10 cellular contexts compared by ENCODE assay signal in genomic region chr3:25831578-25831977, GRCh38. TPM values are rescaled to one million over a fixed set of nuclear protein-coding genes. Genes with fewer than 3 reads are reported as not detected.
DNase-seq lines count a peak whose midpoint lies in the region; ATAC-seq, FAIRE-seq and TF ChIP-seq lines count a peak whose summit lies in the region.
"Had no signal": no experiment of that assay in that cellular context is flagged by ENCODE, and none has a peak within 500 bp of the region (broad histone marks: within the 10 kb centered on the region; RNA-seq: fewer than 3 reads in every experiment).

No MANE protein-coding gene starts in this region.

- no TSS peak for BruUV-seq in PC-3 (replicated peaks; lab: Mats Ljungman, UMichigan)

- intact Hi-C loops in PC-3 (cut with micrococcal nuclease): loop anchor here (1.0 to 5.0 kb wide), 3 partner anchors 39 to 183 kb away; partner anchors contain the start of gene OXSM

- no peak overlapping the region for H3K27ac ChIP-seq in PC-3 (ENCODE audit: low read length)
- H3K27ac ChIP-seq: right lobe of liver had no signal

- DNase-seq in AG09309 (ENCODE audit: low read depth): no peak
- peak; percentile 46 for DNase-seq in PC-3
- peak; percentile 33 for DNase-seq in fibroblast of villous mesenchyme (ENCODE audit: low read depth)
- DNase-seq in H54 (ENCODE audit: insufficient read length, low spot score): no peak
- DNase-seq in mucosa of gallbladder (ENCODE audit: low spot score): no peak
- no peak for DNase-seq in activated effector memory CD4-positive, alpha-beta T cell treated with Interleukin-2 at 50 U/mL for 16 hours
- DNase-seq: NCI-H2029, right lobe of liver had no signal

- TF ChIP-seq CTCF in AG09309 (IDR thresholded peaks at IDR 0.05; ENCODE audit: control insufficient read depth, insufficient read depth, low read depth, low read length, missing control alignments) (peak; percentile 37), PC-3 (conservative IDR thresholded peaks at IDR 0.05; ENCODE audit: low read depth, low read length) (peak; percentile 53), fibroblast of villous mesenchyme (IDR thresholded peaks at IDR 0.05; ENCODE audit: insufficient read depth, low read depth, low read length) (peak; percentile 38)

- CTCF ChIA-PET in PC-3 (lab: Charles Lee): interaction anchor here (1.0 to 1.5 kb wide), 3 partner anchors 23 to 184 kb away, joined by 3 to 7 read pairs (median 4); no protein-coding TSS in a partner anchor

- no peak overlapping the region for H2AFZ ChIP-seq in PC-3 (ENCODE audit: low read length)

- H3K9me3 ChIP-seq in PC-3 (ENCODE audit: low read length): no peaks in the 10 kb centered on the region
- H3K9me3 ChIP-seq: right lobe of liver had no signal

- no peak for FAIRE-seq in H54 (lab: Jason Lieb, UNC)

- no peaks in the 10 kb centered on the region for H3K4me1 ChIP-seq in PC-3 (ENCODE audit: insufficient read depth, low read length)
- H3K4me1 ChIP-seq: right lobe of liver had no signal

- POLR2A ChIA-PET in PC-3 (lab: Charles Lee; ENCODE audit: unreplicated experiment): interaction anchor here (0.7 kb wide), 1 partner anchor 170 kb away, joined by 6 read pairs; no protein-coding TSS in a partner anchor

- no peaks in the 10 kb centered on the region for H4K20me1 ChIP-seq in PC-3 (ENCODE audit: low read length)

- no peak overlapping the region for H3K4me3 ChIP-seq in AG09309 (ENCODE audit: control insufficient read depth, low read depth, low read length)
- H3K4me3 ChIP-seq in PC-3 (ENCODE audit: low read length): no peak overlapping the region
- no peak overlapping the region for H3K4me3 ChIP-seq in fibroblast of villous mesenchyme (ENCODE audit: low read depth, low read length)
- H3K4me3 ChIP-seq: right lobe of liver had no signal

- no peaks in the 10 kb centered on the region for H3K9me2 ChIP-seq in PC-3 (replicated peaks; ENCODE audit: low read length)

- TF ChIP-seq POLR2A in H54 (IDR thresholded peaks at IDR 0.05; ENCODE audit: low read depth, low read length): no peak

- ATAC-seq in GM21576 (IDR thresholded peaks at IDR 0.05; ENCODE audit: unreplicated experiment) (peak; percentile 42), PC-3 (peak; percentile 94), HG03280 (IDR thresholded peaks at IDR 0.05; ENCODE audit: unreplicated experiment) (no peak)

- no peaks in the 10 kb centered on the region for H3K79me2 ChIP-seq in PC-3 (ENCODE audit: low read length)

- H3K9ac ChIP-seq in PC-3 (ENCODE audit: low read length): no peak overlapping the region

- H3K27me3 ChIP-seq in PC-3 (ENCODE audit: low read length): no peaks in the 10 kb centered on the region; the same call in 1 of the 2 replicates
- H3K27me3 ChIP-seq: right lobe of liver had no signal

- no peaks in the 10 kb centered on the region for H3K36me3 ChIP-seq in PC-3 (ENCODE audit: low read depth, low read length)
- H3K36me3 ChIP-seq: right lobe of liver had no signal

- no peak overlapping the region for H3K4me2 ChIP-seq in PC-3 (ENCODE audit: low read length)

- H3F3A ChIP-seq in PC-3 (ENCODE audit: low read length, unreplicated experiment): no peaks in the 10 kb centered on the region

RNA-seq across cellular contexts. Expression of gene OXSM, which starts 41.7 kb away (rescaled TPM):
- total RNA-seq in PC-3 (2014; rRNA removed) (13.7 and 21.4 TPM in 2 replicates), fibroblast of villous mesenchyme (8.2 and 8.4 TPM in 2 replicates), mucosa of gallbladder (12.7 TPM)

RNA-seq across cellular contexts. Expression of gene NGLY1, which starts 48.3 kb away (rescaled TPM):
- total RNA-seq in PC-3 (2014; rRNA removed): 47.7 and 49.4 TPM in 2 replicates
- 20.9 and 36.3 TPM in 2 replicates for total RNA-seq in fibroblast of villous mesenchyme
- 33.3 TPM for total RNA-seq in mucosa of gallbladder

Comparison
In these comparisons a context has a peak if more than half of its experiments do, and no peak if none do; other contexts are left out.
1. DNase-seq: peak in PC-3 (single experiment) and fibroblast of villous mesenchyme (single experiment); none in AG09309 (single experiment), H54 (single experiment), mucosa of gallbladder (single experiment) and activated effector memory CD4-positive, alpha-beta T cell treated with Interleukin-2 at 50 U/mL for 16 hours (single experiment).
2. Peak in every context shown above with its lines, with median percentiles within 50 percentile points of each other: CTCF ChIP-seq.